ENCODE assay signal across 17 cellular contexts in the genomic region with DNA sequence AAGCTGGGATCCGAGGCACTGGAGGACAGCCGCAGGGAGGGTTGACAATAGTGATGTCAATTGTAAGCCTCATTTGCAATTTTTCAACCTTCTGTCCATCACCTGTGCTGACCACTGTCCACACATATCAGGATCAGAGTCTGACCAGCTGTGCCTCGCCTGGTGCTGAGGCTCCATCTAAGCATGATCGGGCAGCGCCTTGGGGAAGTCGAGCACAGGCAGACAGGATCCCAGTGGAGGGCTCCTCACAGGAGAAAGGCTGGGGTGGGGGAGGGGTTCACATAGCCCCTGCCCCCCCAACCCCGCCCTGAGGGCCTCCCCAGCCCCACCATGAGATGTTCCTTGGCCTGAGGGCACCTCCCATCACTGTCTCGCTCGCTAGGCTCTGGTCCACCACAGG.
DNase-seq lines count a peak whose midpoint lies in the region; ATAC-seq, FAIRE-seq and TF ChIP-seq lines count a peak whose summit lies in the region.
"Had no signal": no experiment of that assay in that cellular context is flagged by ENCODE, and none has a peak within 500 bp of the region (broad histone marks: within the 10 kb centered on the region; RNA-seq: fewer than 3 reads in every experiment).

No MANE protein-coding gene starts in this region.

- peaks cover 60% of the 10 kb centered on the region for H3F3A ChIP-seq in smooth muscle cell (ENCODE audit: low read depth)

- H3K4me3 ChIP-seq in right atrium auricular region, result no peak overlapping the region
- no peak overlapping the region for H3K4me3 ChIP-seq in kidney (ENCODE audit: low read length in 2 of 2)
- H3K4me3 ChIP-seq in smooth muscle cell, result no peak overlapping the region
- H3K4me3 ChIP-seq: BLaER1 had no signal

- no peak for TF ChIP-seq CTCF in right atrium auricular region (IDR thresholded peaks at IDR 0.05)
- no peak for TF ChIP-seq CTCF in kidney (IDR thresholded peaks at IDR 0.05; ENCODE audit: borderline replicate concordance, extremely low read depth, insufficient read depth)
- no peak for TF ChIP-seq CTCF in smooth muscle cell (IDR thresholded peaks at IDR 0.05; ENCODE audit: borderline replicate concordance, insufficient read depth, poor library complexity, severe bottlenecking)

- H3K9me3 ChIP-seq in right atrium auricular region (no peaks in the 10 kb centered on the region), kidney (ENCODE audit: control insufficient read depth in 1 of 2, low read length in 2 of 2) (no peaks in the 10 kb centered on the region), smooth muscle cell (replicated peaks; ENCODE audit: low read depth) (no peaks in the 10 kb centered on the region)

- H3K27me3 ChIP-seq in right atrium auricular region, result no peaks in the 10 kb centered on the region
- no peaks in the 10 kb centered on the region for H3K27me3 ChIP-seq in smooth muscle cell (ENCODE audit: low read depth)
- H3K27me3 ChIP-seq: BLaER1 had no signal

- H3K36me3 ChIP-seq in right atrium auricular region (peaks cover 97% of the 10 kb centered on the region), kidney (ENCODE audit: control insufficient read depth in 1 of 2, insufficient read depth in 2 of 2, low read length in 2 of 2) (peaks cover 43 to 51% of the 10 kb centered on the region in 2 donors), smooth muscle cell (ENCODE audit: low read depth) (peaks cover 20% of the 10 kb centered on the region)
- H3K36me3 ChIP-seq: BLaER1 had no signal

- peaks cover 85% of the 10 kb centered on the region for H4K20me1 ChIP-seq in smooth muscle cell (ENCODE audit: low read depth)
- H4K20me1 ChIP-seq: BLaER1 had no signal

- peaks cover 0 to 5% of the 10 kb centered on the region in 2 donors for H3K4me1 ChIP-seq in right atrium auricular region
- H3K4me1 ChIP-seq in kidney (ENCODE audit: control insufficient read depth in 1 of 2, insufficient read depth in 1 of 2, low read depth in 1 of 2, low read length in 2 of 2), result peaks cover 0 to 7% of the 10 kb centered on the region in 2 donors
- peaks cover 3% of the 10 kb centered on the region for H3K4me1 ChIP-seq in smooth muscle cell (ENCODE audit: low read depth)

- intact Hi-C loops in Right ventricle myocardium inferior (cut with DNase I) (no loop called here), kidney (cut with DNase I) (no loop called here)

- H3K27ac ChIP-seq in right atrium auricular region (no peak overlapping the region), kidney (ENCODE audit: low read depth in 2 of 2, low read length in 2 of 2) (no peak overlapping the region), smooth muscle cell (ENCODE audit: low read depth) (peak overlapping the region; percentile 80)
- H3K27ac ChIP-seq: BLaER1 had no signal

- no peak for ATAC-seq in Right ventricle myocardium inferior
- ATAC-seq: HepG2 had no signal

- H2AFZ ChIP-seq in smooth muscle cell (ENCODE audit: low read depth), result no peak overlapping the region

- peaks cover 4% of the 10 kb centered on the region for H3K79me2 ChIP-seq in smooth muscle cell (ENCODE audit: low read depth)

- no peak overlapping the region for H3K4me2 ChIP-seq in smooth muscle cell
- H3K4me2 ChIP-seq: BLaER1 had no signal

- DNase-seq in Right ventricle myocardium inferior (ENCODE audit: missing footprints) (peak; percentile 57), right atrium auricular region (ENCODE audit: low spot score) (no peak), kidney (peak; percentile 42), smooth muscle cell (lab: John Stamatoyannopoulos, UW; ENCODE audit: unreplicated experiment) (no peak), GOT3 (lab: John Stamatoyannopoulos, UW) (no peak), NCI-H2196 treated with DMSO at 0.1 percent for 48 hours (lab: John Stamatoyannopoulos, UW; ENCODE audit: unreplicated experiment) (no peak)
- no peak for DNase-seq in activated naive CD4-positive, alpha-beta T cell treated with anti-CD3 and anti-CD28 coated beads, Interleukin-2, amount 50 U/mL, for 16 hours
- DNase-seq: 8988T; CD4-positive, alpha-beta memory T cell; DMS153; DMS79; GDM1; H9 had no signal

- 97% methylated on average over 9 of the region's 9 CpGs for whole genome bisulfite sequencing in smooth muscle cell (ENCODE audit: low lambda C conversion rate)

- H3K9ac ChIP-seq in kidney (ENCODE audit: low read length in 2 of 2) (no peak overlapping the region), smooth muscle cell (ENCODE audit: low read depth) (no peak overlapping the region)
- H3K9ac ChIP-seq: BLaER1 had no signal

- no peak for FAIRE-seq in kidney (lab: Jason Lieb, UNC)
- FAIRE-seq: GM12892, H1, HepG2 had no signal

Comparison
In these comparisons a context has a peak if more than half of its experiments do, and no peak if none do; other contexts are left out.
1. DNase-seq: peak in Right ventricle myocardium inferior (single experiment) and kidney (single experiment); none in right atrium auricular region (single experiment), smooth muscle cell (single experiment), activated naive CD4-positive, alpha-beta T cell treated with anti-CD3 and anti-CD28 coated beads, Interleukin-2, amount 50 U/mL, for 16 hours (single experiment), GOT3 (single experiment) and NCI-H2196 treated with DMSO at 0.1 percent for 48 hours (single experiment).